Comparison of ENCODE assay signal across 10 cellular contexts in the genomic region with DNA sequence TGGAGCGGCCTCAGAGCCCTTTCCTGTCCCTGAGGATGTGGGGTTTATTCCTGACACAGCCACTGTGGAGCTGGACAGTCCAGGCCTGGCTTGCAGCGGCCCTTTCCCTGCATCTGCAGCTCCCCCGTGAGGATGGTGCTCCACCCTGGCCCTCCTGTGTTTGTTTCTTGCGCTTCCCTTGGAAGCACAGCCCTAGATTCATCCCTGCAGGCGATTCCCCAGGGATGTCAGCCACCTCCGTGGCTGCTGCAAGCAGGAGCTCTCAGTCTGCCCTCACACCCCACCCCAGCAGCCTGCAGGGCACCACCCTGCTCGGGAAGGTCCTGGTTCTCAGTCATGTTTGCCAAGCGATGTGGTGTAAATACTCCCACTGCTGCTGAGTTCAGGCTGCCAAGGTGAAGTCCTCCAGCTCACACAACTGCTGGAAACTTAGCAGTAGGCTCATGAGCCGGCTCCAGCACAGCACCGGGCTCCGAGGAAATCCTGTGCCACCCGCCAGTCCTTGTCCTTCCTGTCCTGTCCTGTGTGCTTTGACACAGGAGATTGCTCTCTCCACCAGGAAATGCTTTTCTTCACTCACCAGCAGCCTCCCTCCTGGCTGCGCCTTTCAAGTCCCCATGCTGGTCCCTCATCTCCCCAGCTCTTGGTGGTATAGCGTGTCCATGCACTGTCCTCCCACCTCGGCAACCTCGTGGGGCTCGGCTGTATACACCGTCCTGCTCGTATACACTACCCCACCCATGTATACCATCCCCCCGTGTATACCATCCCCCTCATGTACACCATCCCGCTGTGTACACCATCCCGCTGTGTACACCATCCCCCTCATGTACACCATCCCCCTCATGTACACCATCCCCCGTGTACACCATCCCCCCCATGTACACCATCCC. TPM values are rescaled to one million over a fixed set of nuclear protein-coding genes. Genes with fewer than 3 reads are reported as not detected.
DNase-seq lines count a peak whose midpoint lies in the region; ATAC-seq, FAIRE-seq and TF ChIP-seq lines count a peak whose summit lies in the region.
"Had no signal": no experiment of that assay in that cellular context is flagged by ENCODE, and none has a peak within 500 bp of the region (broad histone marks: within the 10 kb centered on the region; RNA-seq: fewer than 3 reads in every experiment).

No MANE protein-coding gene starts in this region.

- intact Hi-C loops in endothelial cell of umbilical vein (cut with micrococcal nuclease): no loop called here

- no peaks in the 10 kb centered on the region for H3K79me2 ChIP-seq in endothelial cell of umbilical vein (ENCODE audit: control insufficient read depth, insufficient read depth, low read length)

- H3K4me1 ChIP-seq in endothelial cell of umbilical vein (ENCODE audit: control insufficient read depth, extremely low read depth, insufficient read depth, low read length) (peaks cover 20% of the 10 kb centered on the region), neuronal stem cell (ENCODE audit: control insufficient read depth in 2 of 2, insufficient read depth in 1 of 2, low read depth in 1 of 2, low read length in 2 of 2) (peaks cover 12 to 19% of the 10 kb centered on the region in 2 donors)

- peak overlapping the region; percentile 42 for H2AFZ ChIP-seq in endothelial cell of umbilical vein (ENCODE audit: low read depth, low read length)
- H2AFZ ChIP-seq in neuronal stem cell (ENCODE audit: low read length): peak overlapping the region; percentile 53

- no CpG with 5 or more reads among the region's 23 CpGs for WGBS in neuronal stem cell (ENCODE audit: extremely low coverage in 2 of 2, insufficient read length in 2 of 2, insufficient replicate concordance in 1 of 2), 2 donors

- POLR2A ChIA-PET in endothelial cell of umbilical vein (lab: Charles Lee): no interaction called here

- TF ChIP-seq CTCF in endothelial cell of umbilical vein (IDR thresholded peaks at IDR 0.05; ENCODE audit: extremely low read depth in 1 of 2, insufficient read depth in 1 of 2, low read depth in 1 of 2, low read length in 2 of 2): peak in 1 of 2 donors; percentile 26

- H3K9me3 ChIP-seq in endothelial cell of umbilical vein (replicated peaks; ENCODE audit: control insufficient read depth, insufficient read depth, low read length): no peaks in the 10 kb centered on the region
- H3K9me3 ChIP-seq in neuronal stem cell (replicated peaks in 1 of 2; ENCODE audit: control insufficient read depth in 2 of 2, insufficient read depth in 1 of 2, low read depth in 1 of 2, low read length in 2 of 2): no peaks in the 10 kb centered on the region

- H3K9me1 ChIP-seq in endothelial cell of umbilical vein (replicated peaks; ENCODE audit: control insufficient read depth, extremely low read depth, insufficient read depth, low read length): no peaks in the 10 kb centered on the region

- no peak overlapping the region for H2BK120ac ChIP-seq in neuronal stem cell (ENCODE audit: low read depth, low read length)

- H4K91ac ChIP-seq in neuronal stem cell (ENCODE audit: low read depth, low read length, poor library complexity): peak overlapping the region; percentile 90

- H4K8ac ChIP-seq in neuronal stem cell (ENCODE audit: low read depth, low read length): no peak overlapping the region

- H3K36me3 ChIP-seq in endothelial cell of umbilical vein (ENCODE audit: control insufficient read depth in 2 of 2, extremely low read depth in 1 of 2, insufficient read depth in 2 of 2, low read length in 2 of 2) (no peaks in the 10 kb centered on the region), neuronal stem cell (replicated peaks in 1 of 2; ENCODE audit: control insufficient read depth in 2 of 2, insufficient read depth in 2 of 2, low read length in 2 of 2) (no peaks in the 10 kb centered on the region)

- peak overlapping the region; percentile 54 for H3K18ac ChIP-seq in neuronal stem cell (ENCODE audit: low read length)

- no peak for TF ChIP-seq POLR2A in endothelial cell of umbilical vein (IDR thresholded peaks at IDR 0.05; ENCODE audit: low read depth, low read length)

- no peak for ATAC-seq in HG02678 (IDR thresholded peaks at IDR 0.05; ENCODE audit: unreplicated experiment)
- no peak for ATAC-seq in HG03097 (IDR thresholded peaks at IDR 0.05; ENCODE audit: low FRiP score, unreplicated experiment)
- no peak for ATAC-seq in HG03025 (IDR thresholded peaks at IDR 0.05; ENCODE audit: low FRiP score, unreplicated experiment)

- H3K27me3 ChIP-seq in endothelial cell of umbilical vein (ENCODE audit: control insufficient read depth in 2 of 2, insufficient read depth in 2 of 2, low read length in 2 of 2): no peaks in the 10 kb centered on the region
- H3K27me3 ChIP-seq in neuronal stem cell (ENCODE audit: control insufficient read depth in 3 of 3, insufficient read depth in 3 of 3, low read depth in 1 of 3, low read length in 3 of 3): no peaks in the 10 kb centered on the region

- no peak overlapping the region for H3K4ac ChIP-seq in neuronal stem cell (ENCODE audit: low read length)

- no TSS peak for BruUV-seq in endothelial cell of umbilical vein (replicated peaks; lab: Mats Ljungman, UMichigan)

- H4K20me1 ChIP-seq in endothelial cell of umbilical vein (replicated peaks; ENCODE audit: control insufficient read depth, extremely low read depth, insufficient read depth, low read length): no peaks in the 10 kb centered on the region

- peak; percentile 83 for FAIRE-seq in endothelial cell of umbilical vein (lab: Jason Lieb, UNC)

- H2BK15ac ChIP-seq in neuronal stem cell (ENCODE audit: low read length): no peak overlapping the region

- dilution Hi-C loops in endothelial cell of umbilical vein (cut with MboI; ENCODE audit: extremely low pct_ligation_motif_present, low sequenced_read_pairs): loop anchor here (10.0 kb wide), 1 partner anchor 167 kb away; no protein-coding TSS in a partner anchor

- peak overlapping the region; percentile 62 for H2AK5ac ChIP-seq in neuronal stem cell (ENCODE audit: low read depth, low read length)

- H3K4me2 ChIP-seq in endothelial cell of umbilical vein (ENCODE audit: insufficient read depth, low read length): no peak overlapping the region
- H3K4me2 ChIP-seq in neuronal stem cell (ENCODE audit: insufficient read depth, low read length, poor library complexity, severe bottlenecking): no peak overlapping the region

- H2BK5ac ChIP-seq in neuronal stem cell (ENCODE audit: low read length): no peak overlapping the region

- H3K14ac ChIP-seq in neuronal stem cell (ENCODE audit: low read length): no peak overlapping the region

- DNase-seq in EH (ENCODE audit: low read depth) (peak; percentile 14), NCI-H226 (peak; percentile 85), endothelial cell of umbilical vein (ENCODE audit: low read depth, low spot score) (no peak), neuronal stem cell (ENCODE audit: low spot score) (no peak), germinal center (ENCODE audit: low spot score) (no peak)
- DNase-seq: activated T-cell treated with anti-CD3 and anti-CD28 coated beads, Interleukin-2, amount 50 U/mL, for 24 hours; caudate nucleus had no signal

- H3K23ac ChIP-seq in neuronal stem cell (ENCODE audit: low read depth, low read length, poor library complexity): peak overlapping the region; percentile 23

- H3K9ac ChIP-seq in endothelial cell of umbilical vein (replicated peaks; ENCODE audit: extremely low read depth, insufficient read depth, low read length) (no peak overlapping the region), neuronal stem cell (ENCODE audit: low read depth, low read length, poor library complexity) (peak overlapping the region; percentile 44)

- no peaks in the 10 kb centered on the region for H3K79me1 ChIP-seq in neuronal stem cell (ENCODE audit: low read depth, low read length)

- CTCF ChIA-PET in endothelial cell of umbilical vein (lab: Charles Lee): interaction anchor here (0.7 to 9.7 kb wide), 5 partner anchors 31 to 170 kb away, joined by 3 to 283 read pairs (median 4); no protein-coding TSS in a partner anchor

- H2BK12ac ChIP-seq in neuronal stem cell (ENCODE audit: low read length): no peak overlapping the region

- H3K4me3 ChIP-seq in endothelial cell of umbilical vein (replicated peaks in 1 of 3; ENCODE audit: insufficient read depth in 1 of 3, low read depth in 1 of 3, low read length in 3 of 3) (no peak overlapping the region), neuronal stem cell (ENCODE audit: low read length in 2 of 2) (no peak overlapping the region)

- no peak overlapping the region for H3K27ac ChIP-seq in endothelial cell of umbilical vein (ENCODE audit: insufficient read depth, low read depth, low read length)
- no peak overlapping the region for H3K27ac ChIP-seq in neuronal stem cell (replicated peaks; ENCODE audit: low read length)

TF ChIP-seq in endothelial cell of umbilical vein, 7 proteins besides CTCF, POLR2A, EP300 and RAD21:
- TF ChIP-seq EZH2 (IDR thresholded peaks at IDR 0.05; ENCODE audit: borderline replicate concordance, low read depth, low read length, severe bottlenecking) (no peak), GATA2 (IDR thresholded peaks at IDR 0.05; ENCODE audit: insufficient read depth, insufficient read length, low read depth, low read length) (no peak)

RNA-seq across cellular contexts. Expression of gene ROPN1L, which starts 16.2 kb away (rescaled TPM):
- total RNA-seq in endothelial cell of umbilical vein: 0.55 and 0.60 TPM in 2 replicates
- polyA plus RNA-seq in endothelial cell of umbilical vein: 0.13 and 0.30 TPM in 2 replicates
- 0.28 and 0.34 TPM in 2 replicates for polyA plus RNA-seq in endothelial cell of umbilical vein (2011; cell fraction: cytosol; rRNA removed)
- polyA plus RNA-seq in endothelial cell of umbilical vein (2011; cell fraction: nucleus; rRNA removed): 0.48 and 0.70 TPM in 2 replicates
- 0.24 TPM in 1 of 2 replicates, not detected in the other for polyA plus RNA-seq in endothelial cell of umbilical vein (2012)
- 0.74 TPM in 1 of 2 replicates, not detected in the other for polyA minus RNA-seq in endothelial cell of umbilical vein
- polyA minus RNA-seq in endothelial cell of umbilical vein (2011; cell fraction: cytosol; rRNA and poly(A)+ RNA removed): not detected
- polyA minus RNA-seq in endothelial cell of umbilical vein (2011; cell fraction: nucleus; rRNA and poly(A)+ RNA removed): 1.5 and 2.5 TPM in 2 replicates
- polyA plus RNA-seq in neuronal stem cell (2013, experiment 1 of 2): 0.17 TPM
- polyA plus RNA-seq in neuronal stem cell (2013, experiment 2 of 2): 0.22 TPM

Comparison
In these comparisons a context has a peak if more than half of its experiments do, and no peak if none do; other contexts are left out.
1. DNase-seq: peak in EH (single experiment) and NCI-H226 (single experiment); none in endothelial cell of umbilical vein (single experiment), neuronal stem cell (single experiment) and germinal center (single experiment).